In genomic region chr9:92729735-92730155, GRCh38 we compare ENCODE assay signal across 24 cellular contexts. TPM values are rescaled to one million over a fixed set of nuclear protein-coding genes. Genes with fewer than 3 reads are reported as not detected.
A peak's percentile ranks its signal among the peaks of the same experiment; 100 is the strongest.
DNase-seq lines count a peak whose midpoint lies in the region; ATAC-seq, FAIRE-seq and TF ChIP-seq lines count a peak whose summit lies in the region.
"Had no signal": no experiment of that assay in that cellular context is flagged by ENCODE, and none has a peak within 500 bp of the region (broad histone marks: within the 10 kb centered on the region; RNA-seq: fewer than 3 reads in every experiment).

No MANE protein-coding gene starts in this region.

- H3K4me2 ChIP-seq in BLaER1 (peak overlapping the region; percentile 67), HCT116 (ENCODE audit: low read length) (no peak overlapping the region), GM12878 (ENCODE audit: control insufficient read depth, insufficient read depth) (peak overlapping the region; percentile 36)

- peaks cover 70% of the 10 kb centered on the region for H3K79me2 ChIP-seq in HCT116 (ENCODE audit: insufficient read depth, low read length)
- H3K79me2 ChIP-seq in GM12878 (ENCODE audit: control insufficient read depth, insufficient read depth, low read length): peaks cover 13% of the 10 kb centered on the region

- H3K9me2 ChIP-seq in HCT116 (ENCODE audit: insufficient read depth): no peaks in the 10 kb centered on the region

- ATAC-seq in HCT116 (0 out of 2 replicates have a peak, but pooled peaks have one; percentile 14), GM12878 (no peak; the same call in 1 of the 3 replicates), naive B cell (ENCODE audit: low read depth in 2 of 2) (no peak), foreskin keratinocyte (no peak), GM19035 (IDR thresholded peaks at IDR 0.05; ENCODE audit: unreplicated experiment) (no peak)
- ATAC-seq: activated naive CD8-positive, alpha-beta T cell treated with anti-CD3 and anti-CD28 coated beads, Interleukin-2, amount 50 U/mL, for 24 hours had no signal

- TF ChIP-seq CTCF in HCT116 (IDR thresholded peaks at IDR 0.05 in 2 of 3, conservative IDR thresholded peaks at IDR 0.05 in 1 of 3; ENCODE audit: borderline replicate concordance in 1 of 3, insufficient read depth in 1 of 3, low read depth in 2 of 3, low read length in 2 of 3): no peak
- TF ChIP-seq CTCF in GM12878 (IDR thresholded peaks at IDR 0.05 in 2 of 3, conservative IDR thresholded peaks at IDR 0.05 in 1 of 3; ENCODE audit: control insufficient read depth in 2 of 3, extremely low read depth in 1 of 3, insufficient read depth in 1 of 3, low read depth in 3 of 3, low read length in 3 of 3): no peak
- TF ChIP-seq CTCF in foreskin keratinocyte (conservative IDR thresholded peaks at IDR 0.05): no peak

- TF ChIP-seq RAD21 in HCT116 (IDR thresholded peaks at IDR 0.05; ENCODE audit: low read depth) (no peak), GM12878 (IDR thresholded peaks at IDR 0.05; ENCODE audit: insufficient read depth, low read depth, low read length) (no peak)

- H3K9me3 Mint-ChIP-seq in naive B cell: no peaks in the 10 kb centered on the region
- H3K9me3 Mint-ChIP-seq: activated naive CD8-positive, alpha-beta T cell treated with anti-CD3 and anti-CD28 coated beads, Interleukin-2, amount 50 U/mL, for 24 hours; activated T-helper 1 cell treated with anti-CD3 and anti-CD28 coated beads, Interleukin-12 subunit alpha, Interleukin-12 subunit beta, Interleukin-2, Interleukin-4 antibody, amounts not matched to agents 30 ng/mL and 10 ng/mL and 1 ng/mL, durations not matched to agents 14 hours and 24 hours and 36 hours; CD14-positive monocyte; naive thymus-derived CD8-positive, alpha-beta T cell had no signal

- RAD21 ChIA-PET in HCT116 (lab: Charles Lee; ENCODE audit: low non-redundant PET in 1 of 2, low total read pairs in 2 of 2, uncharacterized antibody in 2 of 2, unreplicated experiment in 2 of 2) (no interaction called here), GM12878 (lab: Charles Lee; ENCODE audit: unreplicated experiment) (interaction anchor here (1.5 kb wide), 1 partner anchor 12 kb away, joined by 8 read pairs; no protein-coding TSS in a partner anchor)

- FAIRE-seq in GM12878 (lab: Jason Lieb, UNC): no peak
- FAIRE-seq: bronchial epithelial cell, HTR-8/SVneo, kidney had no signal

- peaks cover 0 to 4% of the 10 kb centered on the region in 2 donors for H3K36me3 Mint-ChIP-seq in naive B cell

- H3K27ac Mint-ChIP-seq in naive B cell: peak overlapping the region; percentile 90 to 98 (median 94)
- H3K27ac Mint-ChIP-seq: activated naive CD8-positive, alpha-beta T cell treated with anti-CD3 and anti-CD28 coated beads, Interleukin-2, amount 50 U/mL, for 24 hours; activated T-helper 1 cell treated with anti-CD3 and anti-CD28 coated beads, Interleukin-12 subunit alpha, Interleukin-12 subunit beta, Interleukin-2, Interleukin-4 antibody, amounts not matched to agents 30 ng/mL and 10 ng/mL and 1 ng/mL, durations not matched to agents 14 hours and 24 hours and 36 hours had no signal

- TF ChIP-seq POLR2A in HCT116 (IDR thresholded peaks at IDR 0.05; ENCODE audit: borderline replicate concordance, extremely low read depth, insufficient read depth, insufficient read length) (no peak), GM12878 (IDR thresholded peaks at IDR 0.05; ENCODE audit: low read depth, low read length) (no peak)

- peaks cover 69% of the 10 kb centered on the region for H3K4me1 ChIP-seq in BLaER1
- H3K4me1 ChIP-seq in HCT116 (ENCODE audit: control insufficient read depth in 1 of 2, insufficient read depth in 2 of 2, low read length in 2 of 2): no peaks in the 10 kb centered on the region
- H3K4me1 ChIP-seq in GM12878 (ENCODE audit: control insufficient read depth, insufficient read depth, low read length): peaks cover 35% of the 10 kb centered on the region
- H3K4me1 ChIP-seq in foreskin keratinocyte: peaks cover 5% of the 10 kb centered on the region
- H3K4me1 ChIP-seq: HAP-1 had no signal

- CTCF ChIA-PET in HCT116 (lab: Charles Lee): no interaction called here
- CTCF ChIA-PET in GM12878 (lab: Yijun Ruan, JAX): interaction anchor here (1.3 to 3.0 kb wide), 3 partner anchors 34 to 61 kb away, joined by 7 to 20 read pairs (median 9); partner anchors contain the start of gene BICD2

- DNase-seq in HCT116 (ENCODE audit: low read depth, low spot score) (no peak), GM12878 (ENCODE audit: low read depth, low spot score) (no peak), naive B cell (no peak), substantia nigra (lab: John Stamatoyannopoulos, UW) (no peak), foreskin keratinocyte (no peak), kidney tubule cell (ENCODE audit: low spot score) (no peak)
- DNase-seq: activated naive CD8-positive, alpha-beta T cell treated with anti-CD3 and anti-CD28 coated beads, Interleukin-2, amount 50 U/mL, for 24 hours; gastrocnemius medialis; GDM1; Kasumi-1; NCI-H1092; NCI-H2081 treated with DMSO at 0.1 percent for 48 hours; sigmoid colon; stimulated activated naive CD4-positive, alpha-beta T cell had no signal

- POLR2A ChIA-PET in HCT116 (lab: Charles Lee): no interaction called here
- POLR2A ChIA-PET in GM12878 (lab: Charles Lee): interaction anchor here (1.4 kb wide), 1 partner anchor 34 kb away, joined by 3 read pairs; no protein-coding TSS in a partner anchor

- H3K27me3 ChIP-seq in BLaER1 (no peaks in the 10 kb centered on the region), HCT116 (ENCODE audit: insufficient read depth, low read length) (no peaks in the 10 kb centered on the region), GM12878 (replicated peaks in 1 of 2; ENCODE audit: control insufficient read depth in 2 of 2, insufficient read depth in 2 of 2, low read length in 1 of 2) (no peaks in the 10 kb centered on the region), foreskin keratinocyte (no peaks in the 10 kb centered on the region)
- H3K27me3 ChIP-seq: gastrocnemius medialis, Peyer's patch, sigmoid colon had no signal

- H3K4me1 Mint-ChIP-seq in naive B cell: peaks cover 66 to 97% (median 89%) of the 10 kb centered on the region in 3 donors

- no peaks in the 10 kb centered on the region for H3K27me3 Mint-ChIP-seq in naive B cell
- H3K27me3 Mint-ChIP-seq: activated naive CD8-positive, alpha-beta T cell treated with anti-CD3 and anti-CD28 coated beads, Interleukin-2, amount 50 U/mL, for 24 hours; naive thymus-derived CD8-positive, alpha-beta T cell had no signal

- H3K36me3 ChIP-seq in BLaER1 (peaks cover 46% of the 10 kb centered on the region), HCT116 (ENCODE audit: control insufficient read depth in 1 of 2, insufficient read depth in 2 of 2, low read length in 2 of 2) (no peaks in the 10 kb centered on the region; a peak in 1 of 4 replicates), GM12878 (ENCODE audit: control insufficient read depth in 2 of 2, insufficient read depth in 2 of 2, low read length in 1 of 2) (peaks cover 4 to 41% of the 10 kb centered on the region in 2 experiments)

- H3K4me3 Mint-ChIP-seq in naive B cell: peak overlapping the region; percentile 88 to 100 (median 92)
- H3K4me3 Mint-ChIP-seq: activated T-helper 1 cell treated with anti-CD3 and anti-CD28 coated beads, Interleukin-12 subunit alpha, Interleukin-12 subunit beta, Interleukin-2, Interleukin-4 antibody, amounts not matched to agents 30 ng/mL and 10 ng/mL and 1 ng/mL, durations not matched to agents 14 hours and 24 hours and 36 hours had no signal

- H4K20me1 ChIP-seq in BLaER1 (peaks cover 90% of the 10 kb centered on the region), HCT116 (ENCODE audit: insufficient read depth) (no peaks in the 10 kb centered on the region), GM12878 (ENCODE audit: control insufficient read depth, insufficient read depth) (peaks cover 5% of the 10 kb centered on the region)

- peaks cover 2% of the 10 kb centered on the region; the same call in 1 of the 2 replicates for H3K9me3 ChIP-seq in BLaER1
- no peaks in the 10 kb centered on the region for H3K9me3 ChIP-seq in HCT116 (ENCODE audit: control insufficient read depth in 1 of 2, insufficient read depth in 1 of 2, low read depth in 1 of 2, low read length in 2 of 2)
- no peaks in the 10 kb centered on the region for H3K9me3 ChIP-seq in GM12878 (replicated peaks; ENCODE audit: control insufficient read depth, insufficient read depth, low read length)
- H3K9me3 ChIP-seq: gastrocnemius medialis, HAP-1, Peyer's patch, sigmoid colon had no signal

- peak overlapping the region; percentile 40; the same call in 1 of the 2 replicates for H3K9ac ChIP-seq in BLaER1
- no peak overlapping the region for H3K9ac ChIP-seq in HCT116 (ENCODE audit: low read length)
- H3K9ac ChIP-seq in GM12878 (ENCODE audit: control insufficient read depth, insufficient read depth, low read length): no peak overlapping the region

- H3K27ac ChIP-seq in BLaER1 (0 out of 2 replicates have a peak overlapping the region, but pooled peaks have one; percentile 0), HCT116 (ENCODE audit: low read depth, low read length) (no peak overlapping the region), GM12878 (ENCODE audit: control insufficient read depth, insufficient read depth) (peak overlapping the region; percentile 32; the same call in 1 of the 2 replicates), substantia nigra (ENCODE audit: low read depth, low read length, poor library complexity, severe bottlenecking) (no peak overlapping the region), foreskin keratinocyte (no peak overlapping the region)
- H3K27ac ChIP-seq: gastrocnemius medialis, sigmoid colon had no signal

- in situ Hi-C loops in GM12878 (cut with MboI): no loop called here

- TF ChIP-seq EP300 in GM12878 (IDR thresholded peaks at IDR 0.05; ENCODE audit: borderline replicate concordance in 1 of 2, control insufficient read depth in 1 of 2, low read depth in 2 of 2, low read length in 2 of 2): no peak

- SMC1A ChIA-PET in GM12878 (lab: Charles Lee; ENCODE audit: uncharacterized antibody, unreplicated experiment): interaction anchor here (0.9 to 1.0 kb wide), 3 partner anchors 12 to 61 kb away, joined by 4 read pairs; no protein-coding TSS in a partner anchor

- H3K4me3 ChIP-seq in BLaER1: no peak overlapping the region
- no peak overlapping the region for H3K4me3 ChIP-seq in HCT116 (replicated peaks in 1 of 2; ENCODE audit: low read depth in 1 of 2, low read length in 2 of 2)
- no peak overlapping the region; the same call in 1 of the 2 replicates for H3K4me3 ChIP-seq in GM12878
- H3K4me3 ChIP-seq: gastrocnemius medialis, HAP-1, sigmoid colon had no signal

- BruUV-seq in HCT116 (replicated peaks; lab: Mats Ljungman, UMichigan) (no TSS peak), GM12878 (replicated peaks; lab: Mats Ljungman, UMichigan) (no TSS peak)

- H2AFZ ChIP-seq in HCT116 (ENCODE audit: low read depth, low read length, poor library complexity, severe bottlenecking): no peak overlapping the region
- no peak overlapping the region for H2AFZ ChIP-seq in GM12878 (ENCODE audit: control insufficient read depth, low read depth, low read length)

- 74% methylated on average over 9 of the region's 9 CpGs for WGBS in GM12878 (ENCODE audit: insufficient coverage, insufficient replicate concordance, low lambda C conversion rate, missing lambda C conversion rate)

- intact Hi-C loops in HCT116 (cut with micrococcal nuclease) (no loop called here), GM12878 (cut with micrococcal nuclease; ENCODE audit: unreplicated experiment) (no loop called here)

RNA-seq across cellular contexts. Expression of gene BICD2, which starts 34.9 kb away (rescaled TPM):
- total RNA-seq in HCT116 (2021; ENCODE audit: unreplicated experiment) (23.4 TPM), GM12878 (2014; rRNA removed) (19.2 and 20.2 TPM in 2 replicates), GM12878 (2014; rRNA removed; fragmentation: Illumina TruSeq; extraction: Trizol) (13.6 and 14.4 TPM in 2 replicates), GM12878 (2021) (24.1 and 25.5 TPM in 2 replicates), foreskin keratinocyte (60.0 and 66.3 TPM in 2 replicates)
- 12.9 and 16.0 TPM in 2 replicates for polyA plus RNA-seq in HCT116 (2012)
- total RNA-seq in GM12878 (2013; cell fraction: nucleolus; rRNA removed): 24.1 and 27.6 TPM in 2 replicates
- 6.3 TPM for polyA plus RNA-seq in GM12878 (2011; ENCODE audit: low read depth)
- polyA plus RNA-seq in GM12878 (2011; rRNA removed) (4.2 and 5.3 TPM in 2 replicates), GM12878 (2014; fragmentation: Illumina TruSeq; extraction: Trizol) (10.1 and 11.9 TPM in 2 replicates), GM12878 (2014; fragmentation: Nextera tagmentation; extraction: Ambion mirVana) (1 to 10 TPM; 5.8 to 7.0 TPM), GM12878 (2014; rRNA removed) (14.5 and 16.1 TPM in 2 replicates), GM12878 (2016; fragmentation: Nextera tagmentation; extraction: Ambion mirVana) (10 to 100 TPM; 14.3 to 15.1 TPM), naive B cell (ENCODE audit: low read depth in 6 of 6) (10 to 100 TPM in 5 of 6 donors, 1 to 10 TPM in 1; 4.3 to 41.8 (median 29.6) TPM), foreskin keratinocyte (19.3 and 24.2 TPM in 2 replicates)
- 6.6 and 7.1 TPM in 2 replicates for polyA plus RNA-seq in GM12878 (2011; cell fraction: cytosol; rRNA removed)
- 8.7 and 12.9 TPM in 2 replicates for polyA plus RNA-seq in GM12878 (2011; cell fraction: nucleus; rRNA removed)
- polyA plus RNA-seq in GM12878 (2012): 10.9 and 13.5 TPM in 2 replicates
- 6.7 and 7.2 TPM in 2 replicates for polyA minus RNA-seq in GM12878 (2011; rRNA and poly(A)+ RNA removed)
- polyA minus RNA-seq in GM12878 (2011; cell fraction: cytosol; rRNA and poly(A)+ RNA removed): 3.2 and 3.7 TPM in 2 replicates
- 5.0 and 9.8 TPM in 2 replicates for polyA minus RNA-seq in GM12878 (2011; cell fraction: nucleus; rRNA and poly(A)+ RNA removed)

RNA-seq across cellular contexts. Expression of gene IPPK, which starts 59.8 kb away (rescaled TPM):
- 15.4 TPM for total RNA-seq in HCT116 (2021; ENCODE audit: unreplicated experiment)
- polyA plus RNA-seq in HCT116 (2012): 14.5 and 16.9 TPM in 2 replicates
- 24.4 and 27.7 TPM in 2 replicates for total RNA-seq in GM12878 (2013; cell fraction: nucleolus; rRNA removed)
- 12.9 and 17.6 TPM in 2 replicates for total RNA-seq in GM12878 (2014; rRNA removed)
- total RNA-seq in GM12878 (2014; rRNA removed; fragmentation: Illumina TruSeq; extraction: Trizol): 11.4 and 11.5 TPM in 2 replicates
- total RNA-seq in GM12878 (2021): 10.1 and 10.7 TPM in 2 replicates
- 5.1 TPM for polyA plus RNA-seq in GM12878 (2011; ENCODE audit: low read depth)
- 21.8 and 22.1 TPM in 2 replicates for polyA plus RNA-seq in GM12878 (2011; rRNA removed)
- 30.0 and 31.3 TPM in 2 replicates for polyA plus RNA-seq in GM12878 (2011; cell fraction: cytosol; rRNA removed)
- 56.1 and 62.4 TPM in 2 replicates for polyA plus RNA-seq in GM12878 (2011; cell fraction: nucleus; rRNA removed)
- 5.5 and 6.6 TPM in 2 replicates for polyA plus RNA-seq in GM12878 (2012)
- polyA plus RNA-seq in GM12878 (2014; fragmentation: Illumina TruSeq; extraction: Trizol): 10.6 and 12.8 TPM in 2 replicates
- polyA plus RNA-seq in GM12878 (2014; fragmentation: Nextera tagmentation; extraction: Ambion mirVana): 1 to 10 TPM; 2.1 to 4.0 TPM
- polyA plus RNA-seq in GM12878 (2014; rRNA removed): 9.2 and 10.6 TPM in 2 replicates
- polyA plus RNA-seq in GM12878 (2016; fragmentation: Nextera tagmentation; extraction: Ambion mirVana): 10 to 100 TPM; 11.4 to 11.5 TPM
- polyA minus RNA-seq in GM12878 (2011; rRNA and poly(A)+ RNA removed): 50.3 and 52.8 TPM in 2 replicates
- polyA minus RNA-seq in GM12878 (2011; cell fraction: cytosol; rRNA and poly(A)+ RNA removed): 9.0 and 11.2 TPM in 2 replicates
- polyA minus RNA-seq in GM12878 (2011; cell fraction: nucleus; rRNA and poly(A)+ RNA removed): 10.0 and 17.4 TPM in 2 replicates
- polyA plus RNA-seq in naive B cell (ENCODE audit: low read depth in 6 of 6): 10 to 100 TPM in 1 of 6 donors, 1 to 10 TPM in 5; 4.1 to 12.8 (median 6.1) TPM
- 16.7 and 17.1 TPM in 2 replicates for total RNA-seq in foreskin keratinocyte
- polyA plus RNA-seq in foreskin keratinocyte: 10.4 and 12.9 TPM in 2 replicates

Comparison
In these comparisons a context has a peak if more than half of its experiments do, and no peak if none do; other contexts are left out.
1. H3K27ac ChIP-seq: peak in BLaER1 (single experiment) and GM12878 (single experiment); none in HCT116 (single experiment), substantia nigra (single experiment) and foreskin keratinocyte (single experiment).